Comparison of ENCODE assay signal across 8 cellular contexts in genomic region chr22:49918911-49919881, GRCh38. TPM values are rescaled to one million over a fixed set of nuclear protein-coding genes. Genes with fewer than 3 reads are reported as not detected.
A peak's percentile ranks its signal among the peaks of the same experiment; 100 is the strongest.
DNase-seq lines count a peak whose midpoint lies in the region; ATAC-seq, FAIRE-seq and TF ChIP-seq lines count a peak whose summit lies in the region.

No MANE protein-coding gene starts in this region.

- FAIRE-seq in GM19239 (lab: Jason Lieb, UNC): no peak

- H3K27me3 ChIP-seq in breast epithelium: no peaks in the 10 kb centered on the region
- H3K27me3 ChIP-seq in mucosa of stomach (ENCODE audit: control insufficient read depth, insufficient read depth, low read length): no peaks in the 10 kb centered on the region

- peak overlapping the region; percentile 89 to 95 for H3K27ac ChIP-seq in breast epithelium

- H3K9ac ChIP-seq in mucosa of stomach (ENCODE audit: low read length): peak overlapping the region; percentile 91

- intact Hi-C loops in breast epithelium (cut with DNase I; ENCODE audit: low total_unique reads): no loop called here

- H3K36me3 ChIP-seq in breast epithelium (no peaks in the 10 kb centered on the region), mucosa of stomach (ENCODE audit: control insufficient read depth, insufficient read depth, low read length) (no peaks in the 10 kb centered on the region)

- POLR2A ChIA-PET in AG04449 (lab: Yijun Ruan, JAX) (no interaction called here), HEK293T (lab: Yijun Ruan, JAX) (no interaction called here)

- no peaks in the 10 kb centered on the region for H3K9me3 ChIP-seq in breast epithelium
- no peaks in the 10 kb centered on the region for H3K9me3 ChIP-seq in mucosa of stomach (ENCODE audit: control insufficient read depth, low read length)

- TF ChIP-seq CTCF in AG04449 (IDR thresholded peaks at IDR 0.05; ENCODE audit: insufficient read depth, low read length, missing control alignments): no peak
- no peak for TF ChIP-seq CTCF in breast epithelium (IDR thresholded peaks at IDR 0.05)

- CTCF ChIA-PET in AG04449 (lab: Yijun Ruan, JAX) (interaction anchor here (1.4 kb wide), 1 partner anchor 73 kb away, joined by 3 read pairs; no protein-coding TSS in a partner anchor), HEK293T (lab: Yijun Ruan, JAX) (interaction anchor here (0.9 kb wide), 1 partner anchor 60 kb away, joined by 4 read pairs; no protein-coding TSS in a partner anchor)

- H3K4me3 ChIP-seq in AG04449 (ENCODE audit: low read depth, low read length) (peak overlapping the region; percentile 67), breast epithelium (peak overlapping the region; percentile 67 to 94 (median 80)), mucosa of stomach (ENCODE audit: low read length) (peak overlapping the region; percentile 18)

- DNase-seq in AG04449 (ENCODE audit: low read depth, low spot score) (no peak), breast epithelium (ENCODE audit: low spot score in 2 of 2) (no peak), NCI-H1436 treated with DMSO at 0.1 percent for 48 hours (lab: John Stamatoyannopoulos, UW) (no peak), GM19239 (ENCODE audit: insufficient read length, low spot score) (no peak), HEK293T (ENCODE audit: extremely low spot score) (no peak)
- no peak for DNase-seq in effector CD4-positive, alpha-beta T cell

- peak; percentile 6 for ATAC-seq in HG03135 (IDR thresholded peaks at IDR 0.05; ENCODE audit: unreplicated experiment)

- peaks cover 5 to 6% of the 10 kb centered on the region in 2 donors for H3K4me1 ChIP-seq in breast epithelium
- peaks cover 18% of the 10 kb centered on the region for H3K4me1 ChIP-seq in mucosa of stomach (ENCODE audit: control insufficient read depth, insufficient read depth, low read length)

- TF ChIP-seq POLR2A in breast epithelium (IDR thresholded peaks at IDR 0.05): no peak

TF ChIP-seq in HEK293T, 16 proteins besides CTCF, POLR2A, EP300 and RAD21:
- TF ChIP-seq CTBP1 (IDR thresholded peaks at IDR 0.05; ENCODE audit: borderline replicate concordance) (no peak), NFRKB (IDR thresholded peaks at IDR 0.05) (no peak), LEF1 (IDR thresholded peaks at IDR 0.05; ENCODE audit: borderline replicate concordance) (no peak), SP1 (IDR thresholded peaks at IDR 0.05) (no peak), ARNT (IDR thresholded peaks at IDR 0.05) (no peak), SUZ12 (IDR thresholded peaks at IDR 0.05) (no peak), TARDBP (IDR thresholded peaks at IDR 0.05) (no peak), FOXA1 (IDR thresholded peaks at IDR 0.05) (no peak), HDGF (IDR thresholded peaks at IDR 0.05; ENCODE audit: borderline replicate concordance) (no peak), FOXM1 (IDR thresholded peaks at IDR 0.05; ENCODE audit: borderline replicate concordance) (no peak), FOXK2 (IDR thresholded peaks at IDR 0.05) (no peak), L3MBTL2 (conservative IDR thresholded peaks at IDR 0.05) (no peak)

RNA-seq across cellular contexts. Expression of gene CRELD2, which starts 0.8 kb away (rescaled TPM):
- 10 to 100 TPM; 20.6 to 59.3 (median 39.5) TPM for total RNA-seq in breast epithelium

RNA-seq across cellular contexts. Expression of gene ALG12, which starts 1.0 kb away (rescaled TPM):
- total RNA-seq in breast epithelium: 10 to 100 TPM; 16.6 to 22.4 (median 19.7) TPM

RNA-seq across cellular contexts. Expression of gene PIM3, which starts 41.4 kb away (rescaled TPM):
- total RNA-seq in breast epithelium: 10 to 100 TPM; 63.0 to 92.1 (median 87.1) TPM

Comparison
In these comparisons a context has a peak if more than half of its experiments do, and no peak if none do; other contexts are left out.
1. H3K4me3 ChIP-seq: peak in every context shown above with its lines; median percentile 80 in breast epithelium; 67 in AG04449; 18 in mucosa of stomach.